1 cellular context compared by ENCODE assay signal in genomic region chr20:46774943-46775560, GRCh38.
TF ChIP-seq lines count a peak whose summit lies in the region.

No MANE protein-coding gene starts in this region.

TF ChIP-seq in HepG2, 621 proteins besides CTCF, POLR2A, EP300 and RAD21:
- no peak for TF ChIP-seq AFF4 (CRISPR knock-in tag; IDR thresholded peaks at IDR 0.05)
- TF ChIP-seq ZNF747 (CRISPR knock-in tag; IDR thresholded peaks at IDR 0.05; ENCODE audit: borderline replicate concordance), result 0 out of 2 replicates have a peak, but pooled peaks have one; percentile 24
- no peak for TF ChIP-seq ATRX (CRISPR knock-in tag; IDR thresholded peaks at IDR 0.05; ENCODE audit: borderline replicate concordance)
- TF ChIP-seq ZNF644 (CRISPR knock-in tag; IDR thresholded peaks at IDR 0.05; ENCODE audit: low read depth), result no peak
- TF ChIP-seq RFX3 (CRISPR knock-in tag; IDR thresholded peaks at IDR 0.05), result no peak
- peak; percentile 84 for TF ChIP-seq LCORL (IDR thresholded peaks at IDR 0.05)
- no peak for TF ChIP-seq LCORL (CRISPR knock-in tag; IDR thresholded peaks at IDR 0.05)
TF ChIP-seq in HepG2: peak in this region for 2.
